Comparison of ENCODE assay signal across 8 cellular contexts in genomic region chr13:102847272-102848234, GRCh38. TPM values are rescaled to one million over a fixed set of nuclear protein-coding genes. Genes with fewer than 3 reads are reported as not detected.
DNase-seq lines count a peak whose midpoint lies in the region; ATAC-seq lines count a peak whose summit lies in the region.

No MANE protein-coding gene starts in this region.

- H3K36me3 ChIP-seq in HUES64 (ENCODE audit: insufficient read depth, low read length) (no peaks in the 10 kb centered on the region), SJSA1 (peaks cover 5% of the 10 kb centered on the region)
- peaks cover 3% of the 10 kb centered on the region for H3K36me3 ChIP-seq in effector memory CD4-positive, alpha-beta T cell (ENCODE audit: control insufficient read depth, insufficient read depth, low read length)

- H3K27ac Mint-ChIP-seq in activated CD4-positive, alpha-beta T cell treated with anti-CD3 and anti-CD28 coated beads, Interleukin-2, amount 10 ng/mL, durations not matched to agents 7 days and 5 days: peak overlapping the region; percentile 99
- H3K27ac Mint-ChIP-seq in naive B cell: peak overlapping the region; percentile 94 to 100 (median 100)

- H3K9ac ChIP-seq in HUES64 (ENCODE audit: low read depth, low read length): no peak overlapping the region; the same call in 1 of the 2 replicates

- no peak overlapping the region for H3K27ac ChIP-seq in HUES64 (ENCODE audit: low read depth, low read length)
- H3K27ac ChIP-seq in SJSA1: no peak overlapping the region; the same call in 1 of the 2 replicates
- peak overlapping the region; percentile 96 for H3K27ac ChIP-seq in effector memory CD4-positive, alpha-beta T cell (ENCODE audit: insufficient read depth, low read length, poor library complexity, severe bottlenecking)

- no peaks in the 10 kb centered on the region for H3K27me3 Mint-ChIP-seq in activated CD4-positive, alpha-beta T cell treated with anti-CD3 and anti-CD28 coated beads, Interleukin-2, amount 10 ng/mL, durations not matched to agents 7 days and 5 days
- no peaks in the 10 kb centered on the region for H3K27me3 Mint-ChIP-seq in naive B cell

- H3K9me3 ChIP-seq in HUES64 (ENCODE audit: insufficient read depth, low read depth, low read length) (no peaks in the 10 kb centered on the region), SJSA1 (replicated peaks) (no peaks in the 10 kb centered on the region)
- H3K9me3 ChIP-seq in effector memory CD4-positive, alpha-beta T cell (ENCODE audit: control insufficient read depth, low read length): no peaks in the 10 kb centered on the region

- peak overlapping the region; percentile 94 for H3K4me3 Mint-ChIP-seq in activated CD4-positive, alpha-beta T cell treated with anti-CD3 and anti-CD28 coated beads, Interleukin-2, amount 10 ng/mL, durations not matched to agents 7 days and 5 days
- peak overlapping the region; percentile 87 to 100 (median 99) for H3K4me3 Mint-ChIP-seq in naive B cell

- ATAC-seq in naive B cell (ENCODE audit: low read depth in 2 of 2): no peak
- ATAC-seq in GM21723 (IDR thresholded peaks at IDR 0.05; ENCODE audit: unreplicated experiment): no peak
- ATAC-seq in GM21529 (IDR thresholded peaks at IDR 0.05; ENCODE audit: unreplicated experiment): no peak

- H3K9me3 Mint-ChIP-seq in activated CD4-positive, alpha-beta T cell treated with anti-CD3 and anti-CD28 coated beads, Interleukin-2, amount 10 ng/mL, durations not matched to agents 7 days and 5 days: no peaks in the 10 kb centered on the region
- H3K9me3 Mint-ChIP-seq in naive B cell: no peaks in the 10 kb centered on the region

- peak overlapping the region; percentile 97 for H3K4me3 ChIP-seq in HUES64 (ENCODE audit: low read length)
- H3K4me3 ChIP-seq in SJSA1: peak overlapping the region; percentile 61
- peak overlapping the region; percentile 99 for H3K4me3 ChIP-seq in effector memory CD4-positive, alpha-beta T cell (ENCODE audit: insufficient read depth, low read depth, low read length, poor library complexity, severe bottlenecking)

- 43% methylated on average over 10 of the region's 12 CpGs for WGBS in HUES64

- H3K4me1 ChIP-seq in HUES64 (ENCODE audit: insufficient read depth, low read length) (no peaks in the 10 kb centered on the region), SJSA1 (replicated peaks) (peaks cover 12% of the 10 kb centered on the region)
- peaks cover 4% of the 10 kb centered on the region for H3K4me1 ChIP-seq in effector memory CD4-positive, alpha-beta T cell (ENCODE audit: control insufficient read depth, insufficient read depth, low read length, poor library complexity, severe bottlenecking)

- H3K4me1 Mint-ChIP-seq in activated CD4-positive, alpha-beta T cell treated with anti-CD3 and anti-CD28 coated beads, Interleukin-2, amount 10 ng/mL, durations not matched to agents 7 days and 5 days: peaks cover 46% of the 10 kb centered on the region
- peaks cover 37 to 47% (median 37%) of the 10 kb centered on the region in 3 donors for H3K4me1 Mint-ChIP-seq in naive B cell

- H3K27me3 ChIP-seq in HUES64 (ENCODE audit: insufficient read depth, low read length) (no peaks in the 10 kb centered on the region), SJSA1 (replicated peaks) (no peaks in the 10 kb centered on the region)
- H3K27me3 ChIP-seq in effector memory CD4-positive, alpha-beta T cell (replicated peaks; ENCODE audit: control insufficient read depth, insufficient read depth, low read length, poor library complexity, severe bottlenecking): no peaks in the 10 kb centered on the region

- H3K36me3 Mint-ChIP-seq in activated CD4-positive, alpha-beta T cell treated with anti-CD3 and anti-CD28 coated beads, Interleukin-2, amount 10 ng/mL, durations not matched to agents 7 days and 5 days (ENCODE audit: low read depth): peaks cover 19% of the 10 kb centered on the region
- H3K36me3 Mint-ChIP-seq in naive B cell: no peaks in the 10 kb centered on the region

- POLR2A ChIA-PET in activated CD4-positive, alpha-beta T cell treated with anti-CD3 and anti-CD28 coated beads, Interleukin-2, amount 10 ng/mL, durations not matched to agents 7 days and 5 days (lab: Charles Lee): interaction anchor here (1.2 kb wide), 1 partner anchor 74 kb away, joined by 4 read pairs; the partner anchor contains the start of gene TEX30

- peak; percentile 34 for DNase-seq in activated CD4-positive, alpha-beta T cell treated with anti-CD3 and anti-CD28 coated beads, Interleukin-2, amount 10 ng/mL, durations not matched to agents 7 days and 5 days
- DNase-seq in activated CD4-positive, alpha-beta T cell treated with anti-CD3 and anti-CD28 coated beads for 1 hour: no peak
- DNase-seq in SJSA1 (ENCODE audit: low read depth in 1 of 2, low spot score in 2 of 2) (peak in 1 of 2 experiments; percentile 79), naive B cell (peak; percentile 27)
- no peak for DNase-seq in effector memory CD4-positive, alpha-beta T cell

- CTCF ChIA-PET in activated CD4-positive, alpha-beta T cell treated with anti-CD3 and anti-CD28 coated beads, Interleukin-2, amount 10 ng/mL, durations not matched to agents 7 days and 5 days (lab: Charles Lee): interaction anchor here (0.8 to 4.3 kb wide), 6 partner anchors 74 to 277 kb away, joined by 3 to 22 read pairs (median 4); partner anchors contain the start of genes TEX30 and TPP2

RNA-seq across cellular contexts. Expression of gene ERCC5, which starts 1.7 kb away (rescaled TPM):
- total RNA-seq in activated CD4-positive, alpha-beta T cell treated with anti-CD3 and anti-CD28 coated beads, Interleukin-2, amount 10 ng/mL, durations not matched to agents 7 days and 5 days: 10 to 100 TPM; 92.6 to 94.9 TPM
- 18.6 TPM for polyA plus RNA-seq in HUES64 (2013, experiment 1 of 2)
- 21.6 TPM for polyA plus RNA-seq in HUES64 (2013, experiment 2 of 2)
- 130 and 190 TPM in 2 replicates for total RNA-seq in SJSA1 (2014; rRNA removed; shearing (Covaris generic))
- polyA plus RNA-seq in naive B cell (ENCODE audit: low read depth in 6 of 6): 10 to 100 TPM; 14.3 to 37.4 (median 29.6) TPM

RNA-seq across cellular contexts. Expression of gene BIVM, which starts 48.6 kb away (rescaled TPM):
- 10 to 100 TPM; 21.3 to 24.2 TPM for total RNA-seq in activated CD4-positive, alpha-beta T cell treated with anti-CD3 and anti-CD28 coated beads, Interleukin-2, amount 10 ng/mL, durations not matched to agents 7 days and 5 days
- polyA plus RNA-seq in HUES64 (2013, experiment 1 of 2): 3.6 TPM
- 4.9 TPM for polyA plus RNA-seq in HUES64 (2013, experiment 2 of 2)
- 22.3 and 64.9 TPM in 2 replicates for total RNA-seq in SJSA1 (2014; rRNA removed; shearing (Covaris generic))
- 1 to 10 TPM; 2.2 to 7.5 (median 3.4) TPM for polyA plus RNA-seq in naive B cell (ENCODE audit: low read depth in 6 of 6)

RNA-seq across cellular contexts. Expression of gene POGLUT2, which starts 48.8 kb away (rescaled TPM):
- total RNA-seq in activated CD4-positive, alpha-beta T cell treated with anti-CD3 and anti-CD28 coated beads, Interleukin-2, amount 10 ng/mL, durations not matched to agents 7 days and 5 days: 1 to 10 TPM; 6.8 to 7.6 TPM
- polyA plus RNA-seq in HUES64 (2013, experiment 1 of 2): 17.0 TPM
- polyA plus RNA-seq in HUES64 (2013, experiment 2 of 2): 18.8 TPM
- total RNA-seq in SJSA1 (2014; rRNA removed; shearing (Covaris generic)): 66.2 and 115 TPM in 2 replicates
- polyA plus RNA-seq in naive B cell (ENCODE audit: low read depth in 6 of 6): not detected

Comparison
In these comparisons a context has a peak if more than half of its experiments do, and no peak if none do; other contexts are left out.
1. DNase-seq: peak in activated CD4-positive, alpha-beta T cell treated with anti-CD3 and anti-CD28 coated beads, Interleukin-2, amount 10 ng/mL, durations not matched to agents 7 days and 5 days (single experiment) and naive B cell (single experiment); none in activated CD4-positive, alpha-beta T cell treated with anti-CD3 and anti-CD28 coated beads for 1 hour (single experiment) and effector memory CD4-positive, alpha-beta T cell (0 of 3).
2. Peak in every context shown above with its lines, with median percentiles within 50 percentile points of each other: H3K4me3 ChIP-seq.